In the genomic region with DNA sequence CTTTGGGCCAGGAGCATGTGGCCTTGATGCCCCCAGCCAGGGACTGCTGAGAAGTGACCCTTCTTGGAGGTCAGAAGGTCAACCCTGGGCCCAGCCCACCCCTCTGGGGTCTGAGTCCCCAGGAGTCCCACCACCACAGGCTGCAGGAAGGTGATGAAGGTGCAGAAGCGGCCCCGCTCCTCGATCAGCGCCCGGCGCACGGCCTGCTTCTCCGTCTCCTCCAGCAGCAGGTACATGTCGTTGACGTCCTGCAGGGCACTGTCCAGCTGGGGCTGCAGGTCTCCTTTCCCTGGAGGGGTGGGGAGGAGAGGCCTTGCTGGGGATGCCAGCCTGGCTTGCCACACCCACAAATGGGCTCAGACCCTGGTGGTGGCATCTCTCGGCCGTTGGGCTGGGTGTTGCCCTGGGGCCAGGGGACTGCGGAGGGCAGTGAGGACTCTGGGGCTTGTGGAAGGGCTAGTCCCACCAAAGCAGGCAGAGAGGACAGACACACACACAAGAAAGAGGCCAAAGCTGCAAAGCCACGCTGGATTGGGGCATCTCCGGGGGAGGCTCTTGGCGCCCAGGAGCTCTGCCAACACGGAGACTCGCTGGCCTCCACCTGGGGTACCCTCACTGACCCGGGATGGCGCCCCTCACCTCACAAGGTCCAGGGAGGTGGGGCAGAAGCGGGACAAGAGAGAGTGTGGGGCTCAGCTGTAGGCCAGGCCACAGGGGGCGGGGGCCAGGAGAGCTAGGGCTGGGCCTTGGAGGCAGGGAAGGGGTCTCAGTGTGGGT, we compare ENCODE assay signal across 1 cellular context.
TF ChIP-seq lines count a peak whose summit lies in the region.

No MANE protein-coding gene starts in this region.

TF ChIP-seq in HepG2, 621 proteins besides CTCF, POLR2A, EP300 and RAD21 (continues in another document):
- TF ChIP-seq ZNF83 (CRISPR knock-in tag; IDR thresholded peaks at IDR 0.05; ENCODE audit: borderline replicate concordance) (no peak), PHF8 (CRISPR knock-in tag; IDR thresholded peaks at IDR 0.05) (no peak), ZNF225 (CRISPR knock-in tag; IDR thresholded peaks at IDR 0.05) (no peak), GMEB2 (CRISPR knock-in tag; IDR thresholded peaks at IDR 0.05; ENCODE audit: low read depth) (no peak), ATF1 (CRISPR knock-in tag; IDR thresholded peaks at IDR 0.05) (no peak), ARID2 (CRISPR knock-in tag; IDR thresholded peaks at IDR 0.05; ENCODE audit: borderline replicate concordance) (no peak), POLR2G (IDR thresholded peaks at IDR 0.05; ENCODE audit: low read depth, low read length) (peak; percentile 41; the same call in 1 of the 2 replicates), AGO2 (optimal IDR thresholded peaks at IDR 0.05; ENCODE audit: low read depth, low read length) (peak; percentile 88), HNRNPH1 (optimal IDR thresholded peaks at IDR 0.05; ENCODE audit: low read depth, low read length) (no peak), POGZ (CRISPR knock-in tag; IDR thresholded peaks at IDR 0.05) (no peak), FOXJ3 (CRISPR knock-in tag; IDR thresholded peaks at IDR 0.05; ENCODE audit: borderline replicate concordance) (no peak), BORCS8-MEF2B (CRISPR knock-in tag; IDR thresholded peaks at IDR 0.05) (no peak), PAF1 (CRISPR knock-in tag; IDR thresholded peaks at IDR 0.05) (no peak), TEAD3 (CRISPR knock-in tag; optimal IDR thresholded peaks at IDR 0.05; ENCODE audit: borderline replicate concordance) (no peak), LCORL (IDR thresholded peaks at IDR 0.05) (no peak), LCORL (CRISPR knock-in tag; IDR thresholded peaks at IDR 0.05) (no peak), ZNF180 (CRISPR knock-in tag; IDR thresholded peaks at IDR 0.05; ENCODE audit: borderline replicate concordance, low read depth) (no peak), XBP1 (CRISPR knock-in tag; IDR thresholded peaks at IDR 0.05) (no peak), ZNF574 (CRISPR knock-in tag; IDR thresholded peaks at IDR 0.05) (no peak), ZBTB7B (CRISPR knock-in tag; IDR thresholded peaks at IDR 0.05) (no peak), ZNF678 (CRISPR knock-in tag; IDR thresholded peaks at IDR 0.05) (no peak), SMAD1 (CRISPR knock-in tag; IDR thresholded peaks at IDR 0.05; ENCODE audit: borderline replicate concordance, low read depth) (no peak), MIER3 (CRISPR knock-in tag; IDR thresholded peaks at IDR 0.05; ENCODE audit: borderline replicate concordance) (no peak), ZNF687 (CRISPR knock-in tag; IDR thresholded peaks at IDR 0.05) (0 out of 2 replicates have a peak, but pooled peaks have one; percentile 19), PLSCR1 (CRISPR knock-in tag; IDR thresholded peaks at IDR 0.05; ENCODE audit: borderline replicate concordance) (0 out of 2 replicates have a peak, but pooled peaks have one; percentile 52), BRF2 (CRISPR knock-in tag; IDR thresholded peaks at IDR 0.05) (peak; percentile 44; the same call in 1 of the 2 replicates), ZNF558 (CRISPR knock-in tag; IDR thresholded peaks at IDR 0.05; ENCODE audit: borderline replicate concordance) (no peak), ZNF839 (CRISPR knock-in tag; IDR thresholded peaks at IDR 0.05; ENCODE audit: borderline replicate concordance) (no peak), ARID4A (CRISPR knock-in tag; IDR thresholded peaks at IDR 0.05; ENCODE audit: borderline replicate concordance) (0 out of 2 replicates have a peak, but pooled peaks have one; percentile 8), KLF12 (CRISPR knock-in tag; IDR thresholded peaks at IDR 0.05; ENCODE audit: borderline replicate concordance) (no peak)
- TF ChIP-seq, protein P1, sequence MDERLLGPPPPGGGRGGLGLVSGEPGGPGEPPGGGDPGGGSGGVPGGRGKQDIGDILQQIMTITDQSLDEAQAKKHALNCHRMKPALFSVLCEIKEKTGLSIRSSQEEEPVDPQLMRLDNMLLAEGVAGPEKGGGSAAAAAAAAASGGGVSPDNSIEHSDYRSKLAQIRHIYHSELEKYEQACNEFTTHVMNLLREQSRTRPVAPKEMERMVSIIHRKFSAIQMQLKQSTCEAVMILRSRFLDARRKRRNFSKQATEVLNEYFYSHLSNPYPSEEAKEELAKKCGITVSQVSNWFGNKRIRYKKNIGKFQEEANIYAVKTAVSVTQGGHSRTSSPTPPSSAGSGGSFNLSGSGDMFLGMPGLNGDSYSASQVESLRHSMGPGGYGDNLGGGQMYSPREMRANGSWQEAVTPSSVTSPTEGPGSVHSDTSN (CRISPR knock-in tag; IDR thresholded peaks at IDR 0.05), result no peak
- TF ChIP-seq, protein P2, sequence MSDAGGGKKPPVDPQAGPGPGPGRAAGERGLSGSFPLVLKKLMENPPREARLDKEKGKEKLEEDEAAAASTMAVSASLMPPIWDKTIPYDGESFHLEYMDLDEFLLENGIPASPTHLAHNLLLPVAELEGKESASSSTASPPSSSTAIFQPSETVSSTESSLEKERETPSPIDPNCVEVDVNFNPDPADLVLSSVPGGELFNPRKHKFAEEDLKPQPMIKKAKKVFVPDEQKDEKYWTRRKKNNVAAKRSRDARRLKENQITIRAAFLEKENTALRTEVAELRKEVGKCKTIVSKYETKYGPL (CRISPR knock-in tag; IDR thresholded peaks at IDR 0.05), result no peak
- TF ChIP-seq, protein P3, sequence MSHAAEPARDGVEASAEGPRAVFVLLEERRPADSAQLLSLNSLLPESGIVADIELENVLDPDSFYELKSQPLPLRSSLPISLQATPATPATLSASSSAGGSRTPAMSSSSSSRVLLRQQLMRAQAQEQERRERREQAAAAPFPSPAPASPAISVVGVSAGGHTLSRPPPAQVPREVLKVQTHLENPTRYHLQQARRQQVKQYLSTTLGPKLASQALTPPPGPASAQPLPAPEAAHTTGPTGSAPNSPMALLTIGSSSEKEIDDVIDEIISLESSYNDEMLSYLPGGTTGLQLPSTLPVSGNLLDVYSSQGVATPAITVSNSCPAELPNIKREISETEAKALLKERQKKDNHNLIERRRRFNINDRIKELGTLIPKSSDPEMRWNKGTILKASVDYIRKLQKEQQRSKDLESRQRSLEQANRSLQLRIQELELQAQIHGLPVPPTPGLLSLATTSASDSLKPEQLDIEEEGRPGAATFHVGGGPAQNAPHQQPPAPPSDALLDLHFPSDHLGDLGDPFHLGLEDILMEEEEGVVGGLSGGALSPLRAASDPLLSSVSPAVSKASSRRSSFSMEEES (CRISPR knock-in tag; IDR thresholded peaks at IDR 0.05), result no peak
